8 cellular contexts compared by ENCODE assay signal in the genomic region with DNA sequence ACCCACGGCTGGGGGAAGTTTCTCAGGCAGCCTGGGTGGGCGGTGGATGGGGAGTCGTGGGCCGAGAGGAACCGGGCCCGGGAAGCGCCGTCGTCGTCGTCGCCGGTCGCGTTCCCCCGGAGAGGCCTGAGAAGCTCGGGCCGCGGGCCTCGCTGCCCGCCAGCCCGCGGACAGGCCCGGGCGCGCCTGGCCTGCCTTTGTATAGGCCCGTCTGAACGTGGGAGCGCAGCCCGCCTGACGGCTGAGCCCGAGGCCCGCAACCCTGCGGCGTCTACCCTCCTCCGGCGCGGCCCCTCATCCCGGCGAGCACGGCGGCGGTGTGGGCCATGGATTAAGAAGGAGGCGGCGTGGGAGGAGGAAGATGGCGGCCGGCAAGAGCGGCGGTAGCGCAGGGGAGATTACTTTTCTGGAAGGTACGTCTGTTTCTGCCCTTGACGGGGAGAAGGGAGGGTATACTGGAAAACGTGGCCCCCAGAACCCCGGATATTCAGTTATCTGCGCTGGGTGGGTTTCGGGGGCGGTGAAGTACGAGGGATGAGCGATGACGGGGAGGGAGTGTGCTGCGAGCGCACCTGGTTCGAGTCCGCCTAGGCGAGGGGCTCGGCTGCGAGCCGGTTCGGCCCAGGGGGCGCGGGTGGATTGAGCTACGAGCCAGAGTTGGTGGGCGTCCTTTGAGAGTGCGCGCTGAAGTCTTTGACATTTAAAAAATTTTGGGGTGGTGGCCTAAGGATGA. TPM values are rescaled to one million over a fixed set of nuclear protein-coding genes. Genes with fewer than 3 reads are reported as not detected.
DNase-seq lines count a peak whose midpoint lies in the region; ATAC-seq and FAIRE-seq lines count a peak whose summit lies in the region.

No MANE protein-coding gene starts in this region.

- H3K27ac ChIP-seq in small intestine (ENCODE audit: low read depth in 1 of 2, low read length in 1 of 2), result peak overlapping the region; percentile 98 to 100

- no peaks in the 10 kb centered on the region for H3K27me3 ChIP-seq in small intestine (ENCODE audit: control insufficient read depth in 2 of 2, insufficient read depth in 2 of 2, low read length in 2 of 2)

- FAIRE-seq in small intestine (lab: Jason Lieb, UNC), result no peak

- 0% methylated on average over 64 to 75 of the region's 75 CpGs for WGBS in small intestine, 3 donors

- no peaks in the 10 kb centered on the region for H3K9me3 ChIP-seq in small intestine (ENCODE audit: control insufficient read depth, low read depth)

- peak; percentile 82 for DNase-seq in DMS53 (lab: John Stamatoyannopoulos, UW)
- DNase-seq in HPDE6-E6E7 (ENCODE audit: extremely low spot score), result peak; percentile 13
- DNase-seq in T follicular helper cell (ENCODE audit: low read depth), result peak; percentile 37
- peak in 40 of 56 donors; percentile 3 to 83 (median 56) for DNase-seq in amygdala (lab: John Stamatoyannopoulos, UW)
- DNase-seq in small intestine, result no peak
- no peak for DNase-seq in NCI-H2196 (lab: John Stamatoyannopoulos, UW; ENCODE audit: unreplicated experiment)

- peak; percentile 31 for ATAC-seq in GM21360 (IDR thresholded peaks at IDR 0.05; ENCODE audit: unreplicated experiment)

- H3K36me3 ChIP-seq in small intestine (ENCODE audit: control insufficient read depth in 2 of 2, insufficient read depth in 2 of 2, low read length in 2 of 2), result no peaks in the 10 kb centered on the region

- peaks cover 2 to 16% of the 10 kb centered on the region in 2 donors for H3K4me1 ChIP-seq in small intestine (ENCODE audit: control insufficient read depth in 2 of 2, insufficient read depth in 1 of 2, low read depth in 1 of 2, low read length in 1 of 2)

- peak overlapping the region; percentile 91 for H3K4me3 ChIP-seq in iPS-11a (ENCODE audit: low read depth, low read length)
- peak overlapping the region; percentile 75 to 86 for H3K4me3 ChIP-seq in small intestine (ENCODE audit: low read depth in 1 of 2, low read length in 2 of 2)

RNA-seq across cellular contexts. Expression of a gene that starts 0.7 kb away (rescaled TPM):
- polyA plus RNA-seq in small intestine, result 10 to 100 TPM; 25.3 to 29.2 (median 25.7) TPM

Comparison
In these comparisons a context has a peak if more than half of its experiments do, and no peak if none do; other contexts are left out.
1. DNase-seq: peak in DMS53 (single experiment), HPDE6-E6E7 (single experiment), T follicular helper cell (single experiment) and amygdala (40 of 56); none in small intestine (single experiment) and NCI-H2196 (single experiment).